In the genomic region with DNA sequence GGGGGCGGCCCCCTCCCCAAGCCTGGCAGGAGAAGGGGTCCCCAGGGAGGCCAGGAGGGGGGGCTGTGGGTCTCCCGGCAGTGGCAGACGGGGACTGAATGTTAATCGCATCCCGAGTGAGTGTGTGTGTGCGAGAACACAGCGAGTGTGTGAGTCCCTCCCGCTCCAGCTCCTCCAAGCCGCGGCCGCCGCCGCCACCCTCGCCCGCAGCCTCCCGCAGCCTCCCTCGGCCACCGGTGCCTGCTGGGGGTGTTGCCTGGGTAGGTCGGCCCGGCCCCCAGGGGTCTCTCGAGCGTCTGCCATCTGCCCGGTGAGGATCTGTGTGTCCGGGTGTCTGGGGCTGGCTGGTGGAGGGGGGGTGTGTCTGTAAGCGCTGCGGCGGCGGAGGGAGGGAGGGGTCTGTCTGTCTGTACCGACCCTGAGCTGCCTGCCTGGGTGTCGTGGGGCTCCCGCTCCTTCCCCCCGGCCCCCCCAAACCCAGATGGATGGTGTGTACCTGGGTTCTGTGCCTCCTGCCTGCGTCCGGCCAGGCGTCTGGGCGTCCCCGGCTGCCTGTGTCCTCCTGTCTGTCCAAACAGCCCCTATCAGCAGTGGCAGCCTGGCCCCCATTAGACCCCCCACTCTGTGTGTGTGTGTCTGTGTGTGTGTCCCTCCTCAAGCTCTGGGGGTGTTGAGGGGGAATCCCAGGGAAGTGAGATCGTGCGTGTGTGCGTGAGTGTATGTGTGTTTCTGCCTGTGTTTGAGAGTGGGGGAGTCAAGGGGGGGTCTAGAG, we compare ENCODE assay signal across 8 cellular contexts. TPM values are rescaled to one million over a fixed set of nuclear protein-coding genes. Genes with fewer than 3 reads are reported as not detected.
DNase-seq lines count a peak whose midpoint lies in the region; ATAC-seq, FAIRE-seq and TF ChIP-seq lines count a peak whose summit lies in the region.

Gene GRIN2D (plus strand): TSS at position 110 of the 772 bp plus-strand sequence. CDS start 4,725 bp downstream, outside the sequence.

- peak within 1 kb of the TSS; percentile 97 for H3K4me2 ChIP-seq in A549

- DNase-seq in A549 (ENCODE audit: low read depth in 1 of 2, low spot score in 1 of 2) (peak in 1 of 2 experiments; percentile 68), GM06990 (ENCODE audit: extremely low read depth, insufficient read length) (no peak), WERI-Rb-1 (peak; percentile 81), glutamatergic neuron (peak; percentile 87), transverse colon (peak; percentile 16), CD1c-positive myeloid dendritic cell (ENCODE audit: extremely low spot score) (no peak), GM13977 (ENCODE audit: low spot score) (no peak), uterus (no peak)

- TF ChIP-seq CTCF in A549 (IDR thresholded peaks at IDR 0.05) (no peak), GM06990 (IDR thresholded peaks at IDR 0.05; ENCODE audit: insufficient read depth, low read length, poor library complexity, severe bottlenecking) (peak; percentile 2), WERI-Rb-1 (IDR thresholded peaks at IDR 0.05; ENCODE audit: low read depth, low read length) (peak; percentile 40), glutamatergic neuron (IDR thresholded peaks at IDR 0.05; ENCODE audit: partially characterized antibody, unreplicated experiment) (no peak), transverse colon (IDR thresholded peaks at IDR 0.05) (no peak), GM13977 (IDR thresholded peaks at IDR 0.05; ENCODE audit: extremely low read depth, insufficient read depth, missing control alignments) (no peak), uterus (IDR thresholded peaks at IDR 0.05) (no peak)

- peaks cover 21% of the 10 kb centered on the region for H3K4me1 Mint-ChIP-seq in glutamatergic neuron (ENCODE audit: low read depth, unreplicated experiment)

- 7% methylated on average over 24 of the region's 40 CpGs for WGBS in A549 (ENCODE audit: missing lambda C conversion rate)
- WGBS in transverse colon (ENCODE audit: low coverage in 1 of 2), 2 donors: 1% methylated on average over 22 of the region's 40 CpGs; no CpG with 5 or more reads in 1 of the 2 donors

- 0 out of 2 replicates have a peak, but pooled peaks cover 2% of the 10 kb centered on the region for H3K36me3 ChIP-seq in GM06990 (ENCODE audit: control insufficient read depth, insufficient read depth, low read length)
- peaks cover 8% of the 10 kb centered on the region for H3K36me3 ChIP-seq in WERI-Rb-1
- H3K36me3 ChIP-seq in transverse colon: peaks cover 0 to 6% (median 0%) of the 10 kb centered on the region in 4 donors
- H3K36me3 ChIP-seq in uterus: no peaks in the 10 kb centered on the region

- peak within 1 kb of the TSS; percentile 68 to 95 for H3K27ac ChIP-seq in A549
- peak within 1 kb of the TSS; percentile 53 for H3K27ac ChIP-seq in WERI-Rb-1
- H3K27ac ChIP-seq in transverse colon: no peak within 1 kb of the TSS
- no peak within 1 kb of the TSS for H3K27ac ChIP-seq in uterus

- intact Hi-C loops in transverse colon (cut with DNase I; ENCODE audit: low total_unique reads): no loop called here
- intact Hi-C loops in uterus (cut with DNase I; ENCODE audit: low total_unique reads): loop anchor here (10.0 kb wide), 1 partner anchor 51 kb away; the partner anchor contains the start of gene GRWD1

- peaks cover 9% of the 10 kb centered on the region for H3K9me3 Mint-ChIP-seq in glutamatergic neuron (ENCODE audit: unreplicated experiment)

- H3K27ac Mint-ChIP-seq in glutamatergic neuron (ENCODE audit: unreplicated experiment): peak within 1 kb of the TSS; percentile 94

- peak in 1 of 2 experiments; percentile 24; a peak in 1 of 5 replicates for TF ChIP-seq RAD21 in A549 (conservative IDR thresholded peaks at IDR 0.05 in 1 of 2, IDR thresholded peaks at IDR 0.05 in 1 of 2)

- H3K4me3 Mint-ChIP-seq in glutamatergic neuron (ENCODE audit: unreplicated experiment): peak within 1 kb of the TSS; percentile 95

- no peaks in the 10 kb centered on the region for H3K36me3 Mint-ChIP-seq in glutamatergic neuron (ENCODE audit: unreplicated experiment)

- TF ChIP-seq POLR2A in A549 (IDR thresholded peaks at IDR 0.05; ENCODE audit: low read length) (peak; percentile 18; the same call in 1 of the 2 replicates), transverse colon (IDR thresholded peaks at IDR 0.05) (no peak), uterus (IDR thresholded peaks at IDR 0.05) (no peak)

- H3K4me3 ChIP-seq in A549 (peak within 1 kb of the TSS; percentile 45), GM06990 (replicated peaks; ENCODE audit: low read depth, low read length) (no peak within 1 kb of the TSS), WERI-Rb-1 (ENCODE audit: low read depth, low read length) (peak within 1 kb of the TSS; percentile 85), transverse colon (peak within 1 kb of the TSS in 2 of 4 donors; percentile 16 to 18), uterus (no peak within 1 kb of the TSS)

- POLR2A ChIA-PET in A549 (lab: Yijun Ruan, JAX): interaction anchor here (0.6 to 1.7 kb wide), 4 partner anchors 30 to 113 kb away, joined by 3 to 13 read pairs (median 6); partner anchors contain the start of genes SYNGR4 and TMEM143

- peaks cover 68% of the 10 kb centered on the region for H3K4me1 ChIP-seq in A549
- peaks cover 4 to 46% (median 39%) of the 10 kb centered on the region in 4 donors for H3K4me1 ChIP-seq in transverse colon
- H3K4me1 ChIP-seq in uterus: peaks cover 0 to 16% of the 10 kb centered on the region in 2 donors

- TF ChIP-seq EP300 in A549 (IDR thresholded peaks at IDR 0.05): no peak
- TF ChIP-seq EP300 in transverse colon (IDR thresholded peaks at IDR 0.05; ENCODE audit: low read depth): no peak

- H3K9me3 ChIP-seq in A549: no peaks in the 10 kb centered on the region
- H3K9me3 ChIP-seq in WERI-Rb-1 (ENCODE audit: severe bottlenecking): no peaks in the 10 kb centered on the region
- no peaks in the 10 kb centered on the region for H3K9me3 ChIP-seq in transverse colon
- H3K9me3 ChIP-seq in uterus: no peaks in the 10 kb centered on the region

- ATAC-seq in A549: peak; percentile 19 to 33; a peak in 3 of 6 replicates

- FAIRE-seq in A549 (lab: Jason Lieb, UNC): no peak

- H3K27me3 Mint-ChIP-seq in glutamatergic neuron (ENCODE audit: unreplicated experiment): peaks cover 11% of the 10 kb centered on the region

- H3K27me3 ChIP-seq in GM06990 (replicated peaks; ENCODE audit: control insufficient read depth, insufficient read depth, low read length) (peaks cover 3% of the 10 kb centered on the region), WERI-Rb-1 (ENCODE audit: insufficient read depth, low read depth, severe bottlenecking) (no peaks in the 10 kb centered on the region), transverse colon (peaks cover 60% of the 10 kb centered on the region), uterus (peaks cover 25 to 44% of the 10 kb centered on the region in 2 donors)

- in situ Hi-C loops in transverse colon (cut with MboI; ENCODE audit: low pct_ligation_motif_present in 1 of 4, low pct_unique_long_range_greater_than_20kb in 1 of 4, low sequenced_read_pairs in 3 of 4): no loop called here
- in situ Hi-C loops in GM13977 (cut with MboI; ENCODE audit: low pct_unique_long_range_greater_than_20kb, low sequenced_read_pairs, unreplicated experiment): no loop called here

- CTCF ChIA-PET in A549 (lab: Yijun Ruan, JAX): interaction anchor here (0.6 to 3.5 kb wide), 13 partner anchors 9 to 215 kb away, joined by 3 to 15 read pairs (median 4); partner anchors contain the start of genes GRWD1, SYNGR4 and TMEM143

TF ChIP-seq in A549, 52 proteins besides CTCF, POLR2A, EP300 and RAD21 (continues in another document):
- TF ChIP-seq MAFK (IDR thresholded peaks at IDR 0.05; ENCODE audit: partially characterized antibody) (no peak), PBX3 (IDR thresholded peaks at IDR 0.05) (peak; percentile 48; the same call in 1 of the 2 replicates), RCOR1 (IDR thresholded peaks at IDR 0.05; ENCODE audit: low read depth, low read length) (no peak), SMC3 (IDR thresholded peaks at IDR 0.05) (no peak), NR3C1 (IDR thresholded peaks at IDR 0.05) (no peak), HOXB13 (CRISPR knock-in tag; IDR thresholded peaks at IDR 0.05; ENCODE audit: low read depth) (no peak), MYC (IDR thresholded peaks at IDR 0.05; ENCODE audit: borderline replicate concordance, low read length) (no peak), KDM5A (IDR thresholded peaks at IDR 0.05) (no peak), EHF (CRISPR knock-in tag; IDR thresholded peaks at IDR 0.05) (no peak), GATA3 (IDR thresholded peaks at IDR 0.05; ENCODE audit: borderline replicate concordance) (0 out of 2 replicates have a peak, but pooled peaks have one; percentile 2), FOSB (CRISPR knock-in tag; IDR thresholded peaks at IDR 0.05) (no peak), MAX (IDR thresholded peaks at IDR 0.05) (peak; percentile 43)
- TF ChIP-seq, protein P1, sequence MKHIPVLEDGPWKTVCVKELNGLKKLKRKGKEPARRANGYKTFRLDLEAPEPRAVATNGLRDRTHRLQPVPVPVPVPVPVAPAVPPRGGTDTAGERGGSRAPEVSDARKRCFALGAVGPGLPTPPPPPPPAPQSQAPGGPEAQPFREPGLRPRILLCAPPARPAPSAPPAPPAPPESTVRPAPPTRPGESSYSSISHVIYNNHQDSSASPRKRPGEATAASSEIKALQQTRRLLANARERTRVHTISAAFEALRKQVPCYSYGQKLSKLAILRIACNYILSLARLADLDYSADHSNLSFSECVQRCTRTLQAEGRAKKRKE (CRISPR knock-in tag; IDR thresholded peaks at IDR 0.05; ENCODE audit: low read depth): no peak

RNA-seq across cellular contexts. Expression of gene GRIN2D, which starts in this region (rescaled TPM):
- 2.6 and 3.4 TPM in 2 replicates for polyA plus RNA-seq in A549 (2011; rRNA removed)
- polyA plus RNA-seq in A549 (2012; cell fraction: cytosol; rRNA removed): 4.9 and 6.7 TPM in 2 replicates
- polyA plus RNA-seq in A549 (2012; cell fraction: nucleus; rRNA removed): 17.0 and 20.5 TPM in 2 replicates
- polyA plus RNA-seq in A549 (2017; fragmentation: RNase III; extraction: RNeasy Plus Mini Kit Qiagen cat#74134 plus additional on column Dnase treatment): 5.8 to 6.8 TPM (median 6.3 TPM) in 3 replicates
- polyA minus RNA-seq in A549 (2011; rRNA and poly(A)+ RNA removed): 5.4 and 8.1 TPM in 2 replicates
- 21.7 TPM for total RNA-seq in glutamatergic neuron (ENCODE audit: unreplicated experiment)
- 1 to 10 TPM in 1 of 4 donors, under 1 TPM in 2, not detected in 1; 0.32 to 3.8 (median 0.41) TPM for total RNA-seq in transverse colon
- 1 to 10 TPM in 1 of 4 donors, under 1 TPM in 2, not detected in 1; under 0.01 to 2.4 (median 0.21) TPM for total RNA-seq in uterus

Comparison
In these comparisons a context has a peak if more than half of its experiments do, and no peak if none do; other contexts are left out.
1. DNase-seq: peak in WERI-Rb-1 (single experiment), glutamatergic neuron (single experiment) and transverse colon (single experiment); none in GM06990 (single experiment), CD1c-positive myeloid dendritic cell (single experiment), GM13977 (single experiment) and uterus (0 of 2).
2. H3K27ac ChIP-seq: peak in A549 (2 of 2) and WERI-Rb-1 (single experiment); none in transverse colon (0 of 4) and uterus (0 of 2).
3. H3K4me3 ChIP-seq: peak in A549 (single experiment) and WERI-Rb-1 (single experiment); none in GM06990 (single experiment) and uterus (0 of 2).
4. CTCF ChIP-seq: peak in GM06990 (single experiment) and WERI-Rb-1 (single experiment); none in A549 (single experiment), glutamatergic neuron (single experiment), transverse colon (0 of 5), GM13977 (single experiment) and uterus (0 of 4).